In genomic region chr6:2854394-2854982, GRCh38 we compare ENCODE assay signal across 1 cellular context.
TF ChIP-seq lines count a peak whose summit lies in the region.

No MANE protein-coding gene starts in this region.

TF ChIP-seq in GM12878, 131 proteins besides CTCF, POLR2A, EP300 and RAD21 (continued from another document):
- TF ChIP-seq, protein P1, sequence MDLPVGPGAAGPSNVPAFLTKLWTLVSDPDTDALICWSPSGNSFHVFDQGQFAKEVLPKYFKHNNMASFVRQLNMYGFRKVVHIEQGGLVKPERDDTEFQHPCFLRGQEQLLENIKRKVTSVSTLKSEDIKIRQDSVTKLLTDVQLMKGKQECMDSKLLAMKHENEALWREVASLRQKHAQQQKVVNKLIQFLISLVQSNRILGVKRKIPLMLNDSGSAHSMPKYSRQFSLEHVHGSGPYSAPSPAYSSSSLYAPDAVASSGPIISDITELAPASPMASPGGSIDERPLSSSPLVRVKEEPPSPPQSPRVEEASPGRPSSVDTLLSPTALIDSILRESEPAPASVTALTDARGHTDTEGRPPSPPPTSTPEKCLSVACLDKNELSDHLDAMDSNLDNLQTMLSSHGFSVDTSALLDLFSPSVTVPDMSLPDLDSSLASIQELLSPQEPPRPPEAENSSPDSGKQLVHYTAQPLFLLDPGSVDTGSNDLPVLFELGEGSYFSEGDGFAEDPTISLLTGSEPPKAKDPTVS (IDR thresholded peaks at IDR 0.05; ENCODE audit: low read depth, low read length), result no peak
- peak; percentile 37; the same call in 1 of the 2 replicates for TF ChIP-seq SMARCA5 (IDR thresholded peaks at IDR 0.05)
- TF ChIP-seq, protein P2, sequence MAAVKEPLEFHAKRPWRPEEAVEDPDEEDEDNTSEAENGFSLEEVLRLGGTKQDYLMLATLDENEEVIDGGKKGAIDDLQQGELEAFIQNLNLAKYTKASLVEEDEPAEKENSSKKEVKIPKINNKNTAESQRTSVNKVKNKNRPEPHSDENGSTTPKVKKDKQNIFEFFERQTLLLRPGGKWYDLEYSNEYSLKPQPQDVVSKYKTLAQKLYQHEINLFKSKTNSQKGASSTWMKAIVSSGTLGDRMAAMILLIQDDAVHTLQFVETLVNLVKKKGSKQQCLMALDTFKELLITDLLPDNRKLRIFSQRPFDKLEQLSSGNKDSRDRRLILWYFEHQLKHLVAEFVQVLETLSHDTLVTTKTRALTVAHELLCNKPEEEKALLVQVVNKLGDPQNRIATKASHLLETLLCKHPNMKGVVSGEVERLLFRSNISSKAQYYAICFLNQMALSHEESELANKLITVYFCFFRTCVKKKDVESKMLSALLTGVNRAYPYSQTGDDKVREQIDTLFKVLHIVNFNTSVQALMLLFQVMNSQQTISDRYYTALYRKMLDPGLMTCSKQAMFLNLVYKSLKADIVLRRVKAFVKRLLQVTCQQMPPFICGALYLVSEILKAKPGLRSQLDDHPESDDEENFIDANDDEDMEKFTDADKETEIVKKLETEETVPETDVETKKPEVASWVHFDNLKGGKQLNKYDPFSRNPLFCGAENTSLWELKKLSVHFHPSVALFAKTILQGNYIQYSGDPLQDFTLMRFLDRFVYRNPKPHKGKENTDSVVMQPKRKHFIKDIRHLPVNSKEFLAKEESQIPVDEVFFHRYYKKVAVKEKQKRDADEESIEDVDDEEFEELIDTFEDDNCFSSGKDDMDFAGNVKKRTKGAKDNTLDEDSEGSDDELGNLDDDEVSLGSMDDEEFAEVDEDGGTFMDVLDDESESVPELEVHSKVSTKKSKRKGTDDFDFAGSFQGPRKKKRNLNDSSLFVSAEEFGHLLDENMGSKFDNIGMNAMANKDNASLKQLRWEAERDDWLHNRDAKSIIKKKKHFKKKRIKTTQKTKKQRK (IDR thresholded peaks at IDR 0.05; ENCODE audit: low read depth, low read length), result no peak
- TF ChIP-seq TCF12 (IDR thresholded peaks at IDR 0.05; ENCODE audit: low read depth, low read length), result no peak
- TF ChIP-seq, protein P3, sequence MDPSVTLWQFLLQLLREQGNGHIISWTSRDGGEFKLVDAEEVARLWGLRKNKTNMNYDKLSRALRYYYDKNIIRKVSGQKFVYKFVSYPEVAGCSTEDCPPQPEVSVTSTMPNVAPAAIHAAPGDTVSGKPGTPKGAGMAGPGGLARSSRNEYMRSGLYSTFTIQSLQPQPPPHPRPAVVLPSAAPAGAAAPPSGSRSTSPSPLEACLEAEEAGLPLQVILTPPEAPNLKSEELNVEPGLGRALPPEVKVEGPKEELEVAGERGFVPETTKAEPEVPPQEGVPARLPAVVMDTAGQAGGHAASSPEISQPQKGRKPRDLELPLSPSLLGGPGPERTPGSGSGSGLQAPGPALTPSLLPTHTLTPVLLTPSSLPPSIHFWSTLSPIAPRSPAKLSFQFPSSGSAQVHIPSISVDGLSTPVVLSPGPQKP (IDR thresholded peaks at IDR 0.05; ENCODE audit: low read depth, low read length), result no peak
- no peak for TF ChIP-seq NFYA (IDR thresholded peaks at IDR 0.05; ENCODE audit: borderline replicate concordance, low read depth, low read length)
- no peak for TF ChIP-seq GABPA (IDR thresholded peaks at IDR 0.05; ENCODE audit: low read depth)
- TF ChIP-seq SREBF1 (IDR thresholded peaks at IDR 0.05; ENCODE audit: low read length), result no peak
- TF ChIP-seq NRF1 (conservative IDR thresholded peaks at IDR 0.05; ENCODE audit: low read depth, low read length), result no peak
- no peak for TF ChIP-seq EZH2 (IDR thresholded peaks at IDR 0.05; ENCODE audit: borderline replicate concordance, control insufficient read depth, low read depth, low read length)
- no peak for TF ChIP-seq SP1 (IDR thresholded peaks at IDR 0.05; ENCODE audit: low read depth, low read length)
- no peak for TF ChIP-seq SMC3 (IDR thresholded peaks at IDR 0.05; ENCODE audit: borderline replicate concordance, low read length)
- no peak for TF ChIP-seq POU2F2 (IDR thresholded peaks at IDR 0.05; ENCODE audit: borderline replicate concordance, low read depth, low read length)
- TF ChIP-seq MXI1 (IDR thresholded peaks at IDR 0.05; ENCODE audit: low read depth, low read length), result no peak
- TF ChIP-seq, protein P4, sequence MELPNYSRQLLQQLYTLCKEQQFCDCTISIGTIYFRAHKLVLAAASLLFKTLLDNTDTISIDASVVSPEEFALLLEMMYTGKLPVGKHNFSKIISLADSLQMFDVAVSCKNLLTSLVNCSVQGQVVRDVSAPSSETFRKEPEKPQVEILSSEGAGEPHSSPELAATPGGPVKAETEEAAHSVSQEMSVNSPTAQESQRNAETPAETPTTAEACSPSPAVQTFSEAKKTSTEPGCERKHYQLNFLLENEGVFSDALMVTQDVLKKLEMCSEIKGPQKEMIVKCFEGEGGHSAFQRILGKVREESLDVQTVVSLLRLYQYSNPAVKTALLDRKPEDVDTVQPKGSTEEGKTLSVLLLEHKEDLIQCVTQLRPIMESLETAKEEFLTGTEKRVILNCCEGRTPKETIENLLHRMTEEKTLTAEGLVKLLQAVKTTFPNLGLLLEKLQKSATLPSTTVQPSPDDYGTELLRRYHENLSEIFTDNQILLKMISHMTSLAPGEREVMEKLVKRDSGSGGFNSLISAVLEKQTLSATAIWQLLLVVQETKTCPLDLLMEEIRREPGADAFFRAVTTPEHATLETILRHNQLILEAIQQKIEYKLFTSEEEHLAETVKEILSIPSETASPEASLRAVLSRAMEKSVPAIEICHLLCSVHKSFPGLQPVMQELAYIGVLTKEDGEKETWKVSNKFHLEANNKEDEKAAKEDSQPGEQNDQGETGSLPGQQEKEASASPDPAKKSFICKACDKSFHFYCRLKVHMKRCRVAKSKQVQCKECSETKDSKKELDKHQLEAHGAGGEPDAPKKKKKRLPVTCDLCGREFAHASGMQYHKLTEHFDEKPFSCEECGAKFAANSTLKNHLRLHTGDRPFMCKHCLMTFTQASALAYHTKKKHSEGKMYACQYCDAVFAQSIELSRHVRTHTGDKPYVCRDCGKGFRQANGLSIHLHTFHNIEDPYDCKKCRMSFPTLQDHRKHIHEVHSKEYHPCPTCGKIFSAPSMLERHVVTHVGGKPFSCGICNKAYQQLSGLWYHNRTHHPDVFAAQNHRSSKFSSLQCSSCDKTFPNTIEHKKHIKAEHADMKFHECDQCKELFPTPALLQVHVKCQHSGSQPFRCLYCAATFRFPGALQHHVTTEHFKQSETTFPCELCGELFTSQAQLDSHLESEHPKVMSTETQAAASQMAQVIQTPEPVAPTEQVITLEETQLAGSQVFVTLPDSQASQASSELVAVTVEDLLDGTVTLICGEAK (IDR thresholded peaks at IDR 0.05; ENCODE audit: borderline replicate concordance), result no peak; the same call in 1 of the 2 replicates
- TF ChIP-seq POLR2AphosphoS2 (IDR thresholded peaks at IDR 0.05; ENCODE audit: low read depth, low read length), result no peak
- TF ChIP-seq FOXK2 (IDR thresholded peaks at IDR 0.05), result no peak
